Comparison of ENCODE assay signal across 17 cellular contexts in the genomic region with DNA sequence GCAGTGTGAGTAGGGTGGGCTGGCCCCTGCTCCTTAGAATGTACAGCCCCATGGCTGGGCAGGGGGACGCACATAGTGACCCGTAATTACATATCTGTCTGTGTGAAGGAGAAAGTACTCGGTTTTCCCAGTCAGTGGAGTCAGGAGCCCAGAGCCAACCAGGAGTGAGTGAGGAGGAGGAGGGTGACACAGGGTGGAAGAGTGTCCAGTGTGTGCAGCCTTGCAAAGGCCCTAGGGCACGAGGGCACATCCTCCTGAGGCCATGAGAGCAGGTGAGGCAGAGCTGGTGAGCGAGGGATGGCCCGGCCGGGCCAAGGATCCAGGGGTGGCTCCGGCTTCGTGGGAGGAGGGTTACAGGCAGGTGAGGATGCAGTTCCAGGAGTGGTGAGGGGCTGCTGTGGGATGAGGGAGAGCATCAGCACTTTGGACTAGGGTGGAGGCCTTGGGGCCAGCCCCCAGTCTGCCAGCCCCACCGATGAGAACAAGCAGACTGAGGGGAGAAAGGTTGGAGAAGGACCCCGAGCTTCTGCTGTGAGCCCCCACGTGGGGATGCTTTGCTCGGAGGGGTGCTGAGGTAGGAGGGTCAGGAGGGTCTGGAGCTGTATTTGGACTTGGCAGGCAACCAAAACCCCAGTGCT.
DNase-seq lines count a peak whose midpoint lies in the region; ATAC-seq and TF ChIP-seq lines count a peak whose summit lies in the region.
"Had no signal": no experiment of that assay in that cellular context is flagged by ENCODE, and none has a peak within 500 bp of the region (broad histone marks: within the 10 kb centered on the region; RNA-seq: fewer than 3 reads in every experiment).

No MANE protein-coding gene starts in this region.

- CTCF ChIA-PET in activated naive CD4-positive, alpha-beta T cell treated with anti-CD3 and anti-CD28 coated beads for 36 hours (lab: Charles Lee), result no interaction called here
- CTCF ChIA-PET in MCF 10A (lab: Yijun Ruan, JAX), result interaction anchor here (0.6 kb wide), 1 partner anchor 481 kb away, joined by 3 read pairs; no protein-coding TSS in a partner anchor

- no peak overlapping the region for H3K27ac ChIP-seq in heart left ventricle
- H3K27ac ChIP-seq: A549, C4-2B, hepatocyte had no signal

- BruUV-seq in MCF 10A (replicated peaks; lab: Mats Ljungman, UMichigan), result no TSS peak

- H3K27me3 ChIP-seq in heart left ventricle, result no peaks in the 10 kb centered on the region
- H3K27me3 ChIP-seq: hepatocyte had no signal

- peaks cover 0 to 5% (median 0%) of the 10 kb centered on the region in 9 donors for H3K36me3 ChIP-seq in heart left ventricle

- no peak overlapping the region for H3K4me3 Mint-ChIP-seq in activated naive CD4-positive, alpha-beta T cell treated with anti-CD3 and anti-CD28 coated beads for 36 hours
- H3K4me3 Mint-ChIP-seq in osteocyte (ENCODE audit: unreplicated experiment), result no peak overlapping the region
- no peak overlapping the region for H3K4me3 Mint-ChIP-seq in MCF 10A (ENCODE audit: unreplicated experiment)

- no peaks in the 10 kb centered on the region for H3K27me3 Mint-ChIP-seq in activated naive CD4-positive, alpha-beta T cell treated with anti-CD3 and anti-CD28 coated beads for 36 hours (ENCODE audit: low read depth)
- H3K27me3 Mint-ChIP-seq in osteocyte (ENCODE audit: unreplicated experiment), result peaks cover 16% of the 10 kb centered on the region
- peaks cover 30% of the 10 kb centered on the region for H3K27me3 Mint-ChIP-seq in MCF 10A (ENCODE audit: insufficient read depth, unreplicated experiment)

- peak; percentile 7 for DNase-seq in activated naive CD4-positive, alpha-beta T cell treated with anti-CD3 and anti-CD28 coated beads, Interleukin-2, amount 50 U/mL, for 16 hours
- no peak for DNase-seq in activated naive CD4-positive, alpha-beta T cell treated with anti-CD3 and anti-CD28 coated beads for 36 hours
- DNase-seq in heart left ventricle, result peak; percentile 2 to 47 (median 15)
- DNase-seq in osteocyte (ENCODE audit: extremely low spot score, unreplicated experiment), result peak; percentile 78
- DNase-seq in ureter (ENCODE audit: low spot score), result peak; percentile 33
- no peak for DNase-seq in NCI-H1048 (lab: John Stamatoyannopoulos, UW)
- no peak for DNase-seq in MCF 10A (ENCODE audit: unreplicated experiment)
- no peak for DNase-seq in effector CD4-positive, alpha-beta T cell
- DNase-seq: DMS 273 treated with DMSO at 0.1 percent for 48 hours; Karpas-422; NCI-H1105; NCI-H2107; stimulated activated CD4-positive, alpha-beta T cell treated with anti-CD3 and anti-CD28 coated beads, Interleukin-2, amount 100 ng/mL, for 48 hours had no signal

- intact Hi-C loops in activated naive CD4-positive, alpha-beta T cell treated with anti-CD3 and anti-CD28 coated beads for 36 hours (cut with micrococcal nuclease), result no loop called here
- intact Hi-C loops in heart left ventricle (cut with DNase I), result loop anchor here in 1 of 10 donors (5.0 kb wide), 1 partner anchor 97 kb away; a partner anchor contains a TSS
- intact Hi-C loops in MCF 10A (cut with micrococcal nuclease), result no loop called here

- H3K9me3 ChIP-seq in heart left ventricle, result no peaks in the 10 kb centered on the region
- H3K9me3 ChIP-seq: A549 had no signal

- H3K4me3 ChIP-seq in heart left ventricle, result no peak overlapping the region
- H3K4me3 ChIP-seq: A549, hepatocyte had no signal

- peaks cover 1% of the 10 kb centered on the region for H3K36me3 Mint-ChIP-seq in activated naive CD4-positive, alpha-beta T cell treated with anti-CD3 and anti-CD28 coated beads for 36 hours (ENCODE audit: low read depth)
- H3K36me3 Mint-ChIP-seq in osteocyte (ENCODE audit: unreplicated experiment) (no peaks in the 10 kb centered on the region), MCF 10A (ENCODE audit: insufficient read depth, unreplicated experiment) (no peaks in the 10 kb centered on the region)

- H3K4me1 Mint-ChIP-seq in activated naive CD4-positive, alpha-beta T cell treated with anti-CD3 and anti-CD28 coated beads for 36 hours (ENCODE audit: low read depth), result peaks cover 6% of the 10 kb centered on the region
- H3K4me1 Mint-ChIP-seq in osteocyte (ENCODE audit: unreplicated experiment) (no peaks in the 10 kb centered on the region), MCF 10A (ENCODE audit: insufficient read depth, unreplicated experiment) (no peaks in the 10 kb centered on the region)

- TF ChIP-seq CTCF in heart left ventricle (IDR thresholded peaks at IDR 0.05) (no peak), osteocyte (IDR thresholded peaks at IDR 0.05) (no peak), MCF 10A (IDR thresholded peaks at IDR 0.05; ENCODE audit: unreplicated experiment) (no peak)

- no peaks in the 10 kb centered on the region for H3K9me3 Mint-ChIP-seq in activated naive CD4-positive, alpha-beta T cell treated with anti-CD3 and anti-CD28 coated beads for 36 hours
- H3K9me3 Mint-ChIP-seq in osteocyte (ENCODE audit: unreplicated experiment) (peaks cover 2% of the 10 kb centered on the region), MCF 10A (ENCODE audit: unreplicated experiment) (peaks cover 6% of the 10 kb centered on the region)
- H3K9me3 Mint-ChIP-seq: activated T-helper 2 cell treated with anti-CD3 and anti-CD28 coated beads, Interferon-gamma antibody, Interleukin-2, Interleukin-4, amounts not matched to agents 10 μg/mL and 5 μg/mL and 100 μg/mL, durations not matched to agents 14 hours and 24 hours and 36 hours had no signal

- no peak overlapping the region for H3K27ac Mint-ChIP-seq in activated naive CD4-positive, alpha-beta T cell treated with anti-CD3 and anti-CD28 coated beads for 36 hours
- H3K27ac Mint-ChIP-seq in osteocyte (ENCODE audit: unreplicated experiment), result no peak overlapping the region
- no peak overlapping the region for H3K27ac Mint-ChIP-seq in MCF 10A (ENCODE audit: low read depth, unreplicated experiment)
- H3K27ac Mint-ChIP-seq: activated T-helper 2 cell treated with anti-CD3 and anti-CD28 coated beads, Interferon-gamma antibody, Interleukin-2, Interleukin-4, amounts not matched to agents 10 μg/mL and 5 μg/mL and 100 μg/mL, durations not matched to agents 14 hours and 24 hours and 36 hours had no signal

- 87 to 94% (median 89%) methylated on average over 13 of the region's 13 CpGs for WGBS in heart left ventricle, 4 donors

- POLR2A ChIA-PET in MCF 10A (lab: Yijun Ruan, JAX), result no interaction called here

- H3K4me1 ChIP-seq in heart left ventricle, result peaks cover 0 to 15% (median 4%) of the 10 kb centered on the region in 12 donors
- H3K4me1 ChIP-seq: A549 had no signal

- no peak for ATAC-seq in heart left ventricle

- TF ChIP-seq POLR2A in heart left ventricle (IDR thresholded peaks at IDR 0.05), result no peak

Comparison
In these comparisons a context has a peak if more than half of its experiments do, and no peak if none do; other contexts are left out.
1. DNase-seq: peak in activated naive CD4-positive, alpha-beta T cell treated with anti-CD3 and anti-CD28 coated beads, Interleukin-2, amount 50 U/mL, for 16 hours (single experiment), heart left ventricle (5 of 5), osteocyte (single experiment) and ureter (single experiment); none in activated naive CD4-positive, alpha-beta T cell treated with anti-CD3 and anti-CD28 coated beads for 36 hours (single experiment), NCI-H1048 (single experiment), MCF 10A (single experiment) and effector CD4-positive, alpha-beta T cell (single experiment).